In genomic region chr13:110873639-110874507, GRCh38 we compare ENCODE assay signal across 2 cellular contexts.
TF ChIP-seq lines count a peak whose summit lies in the region.

No MANE protein-coding gene starts in this region.

TF ChIP-seq in IMR-90, 13 proteins besides CTCF, POLR2A, EP300 and RAD21:
- TF ChIP-seq RCOR1 (IDR thresholded peaks at IDR 0.05; ENCODE audit: insufficient replicate concordance, low read length) (no peak), MAFK (IDR thresholded peaks at IDR 0.05; ENCODE audit: low read depth, low read length) (no peak), CEBPB (IDR thresholded peaks at IDR 0.05; ENCODE audit: low read depth, low read length) (no peak), FOS (IDR thresholded peaks at IDR 0.05; ENCODE audit: low read depth, low read length) (no peak), RFX5 (IDR thresholded peaks at IDR 0.05; ENCODE audit: low read depth, low read length) (no peak), CHD1 (IDR thresholded peaks at IDR 0.05; ENCODE audit: low read depth, low read length) (no peak), MAZ (IDR thresholded peaks at IDR 0.05; ENCODE audit: borderline replicate concordance, low read depth, low read length) (no peak), SMC3 (IDR thresholded peaks at IDR 0.05; ENCODE audit: low read depth, low read length) (no peak), ELK1 (IDR thresholded peaks at IDR 0.05; ENCODE audit: borderline replicate concordance, low read depth, low read length) (no peak)

TF ChIP-seq in endothelial cell of umbilical vein, 7 proteins besides CTCF, POLR2A, EP300 and RAD21:
- TF ChIP-seq EZH2 (IDR thresholded peaks at IDR 0.05; ENCODE audit: borderline replicate concordance, low read depth, low read length, severe bottlenecking): no peak
- TF ChIP-seq MAX (IDR thresholded peaks at IDR 0.05; ENCODE audit: insufficient read depth, insufficient read length): no peak
- TF ChIP-seq FOS (IDR thresholded peaks at IDR 0.05; ENCODE audit: borderline replicate concordance, insufficient read depth, low read length): no peak
- TF ChIP-seq MYC (IDR thresholded peaks at IDR 0.05; ENCODE audit: low read depth, low read length): no peak
- TF ChIP-seq POLR2AphosphoS5 (IDR thresholded peaks at IDR 0.05; ENCODE audit: insufficient read depth, low read depth, low read length): no peak
- TF ChIP-seq JUN (IDR thresholded peaks at IDR 0.05; ENCODE audit: borderline replicate concordance, insufficient read depth, insufficient read length, low read depth): no peak
- TF ChIP-seq GATA2 (IDR thresholded peaks at IDR 0.05; ENCODE audit: insufficient read depth, insufficient read length, low read depth, low read length): no peak
